In genomic region chr1:31181515-31182343, GRCh38 we compare ENCODE assay signal across 9 cellular contexts. TPM values are rescaled to one million over a fixed set of nuclear protein-coding genes. Genes with fewer than 3 reads are reported as not detected.
DNase-seq lines count a peak whose midpoint lies in the region; ATAC-seq, FAIRE-seq and TF ChIP-seq lines count a peak whose summit lies in the region.
"Had no signal": no experiment of that assay in that cellular context is flagged by ENCODE, and none has a peak within 500 bp of the region (broad histone marks: within the 10 kb centered on the region; RNA-seq: fewer than 3 reads in every experiment).

No MANE protein-coding gene starts in this region.

- H2BK5ac ChIP-seq in H1 (ENCODE audit: low read depth, low read length) = no peak overlapping the region

- no peak for FAIRE-seq in H1 (lab: Jason Lieb, UNC)

- peaks cover 4% of the 10 kb centered on the region for H3K9me3 Mint-ChIP-seq in WTC11
- no peaks in the 10 kb centered on the region for H3K9me3 Mint-ChIP-seq in stimulated activated effector memory CD8-positive, alpha-beta T cell treated with anti-CD3 and anti-CD28 coated beads, Interleukin-12 subunit alpha, Interleukin-12 subunit beta, amount 100 ng/mL, for 72 hours

- no peak overlapping the region for H3K4ac ChIP-seq in H1 (replicated peaks; ENCODE audit: insufficient read length, low read depth, low read length)

- ATAC-seq in DND-41 (ENCODE audit: insufficient read depth, low read depth) (peak; percentile 48; the same call in 2 of the 3 replicates), WTC11 (peak; percentile 66), HG03108 (IDR thresholded peaks at IDR 0.05; ENCODE audit: unreplicated experiment) (no peak)
- ATAC-seq in stimulated activated effector memory CD8-positive, alpha-beta T cell treated with anti-CD3 and anti-CD28 coated beads, Interleukin-12 subunit alpha, Interleukin-12 subunit beta, amount 100 ng/mL, for 72 hours = peak; percentile 74

- peak overlapping the region; percentile 69 for H3K4me3 Mint-ChIP-seq in WTC11
- H3K4me3 Mint-ChIP-seq in stimulated activated effector memory CD8-positive, alpha-beta T cell treated with anti-CD3 and anti-CD28 coated beads, Interleukin-12 subunit alpha, Interleukin-12 subunit beta, amount 100 ng/mL, for 72 hours = peak overlapping the region; percentile 50

- H3K14ac ChIP-seq in H1 (ENCODE audit: insufficient read length) = no peak overlapping the region

- H3K79me2 ChIP-seq in DND-41 (ENCODE audit: insufficient read depth, low read length) (no peaks in the 10 kb centered on the region), H1 (ENCODE audit: control insufficient read depth in 1 of 2, insufficient read depth in 2 of 2, low read length in 2 of 2) (no peaks in the 10 kb centered on the region)

- peaks cover 8% of the 10 kb centered on the region for H3K36me3 Mint-ChIP-seq in WTC11
- no peaks in the 10 kb centered on the region for H3K36me3 Mint-ChIP-seq in stimulated activated effector memory CD8-positive, alpha-beta T cell treated with anti-CD3 and anti-CD28 coated beads, Interleukin-12 subunit alpha, Interleukin-12 subunit beta, amount 100 ng/mL, for 72 hours

- H3K23me2 ChIP-seq in H1 (ENCODE audit: low read depth, low read length) = no peaks in the 10 kb centered on the region

- H3K4me1 ChIP-seq in DND-41 (ENCODE audit: insufficient read depth, low read length) = peaks cover 12% of the 10 kb centered on the region
- H3K4me1 ChIP-seq in H1 (replicated peaks in 1 of 4; ENCODE audit: control insufficient read depth in 3 of 4, insufficient read depth in 4 of 4, low read length in 3 of 4) = no peaks in the 10 kb centered on the region

- 47% methylated on average over 47 of the region's 52 CpGs; no CpG with 5 or more reads in 1 of the 2 experiments for WGBS in H1 (ENCODE audit: extremely low coverage in 1 of 2, insufficient coverage in 1 of 2, insufficient read length in 1 of 2, insufficient replicate concordance in 2 of 2, low coverage in 1 of 2, low lambda C conversion rate in 2 of 2, missing lambda C conversion rate in 1 of 2), 2 experiments

- H4K20me1 ChIP-seq in DND-41 (ENCODE audit: insufficient read depth, low read length) (peaks cover 11% of the 10 kb centered on the region), H1 (replicated peaks in 1 of 2; ENCODE audit: control insufficient read depth in 1 of 2, insufficient read depth in 2 of 2, low read length in 2 of 2) (peaks cover 5 to 7% of the 10 kb centered on the region in 2 experiments)

- H3K4me3 ChIP-seq in DND-41 (ENCODE audit: low read depth in 1 of 2, low read length in 2 of 2) (no peak overlapping the region), H1 (ENCODE audit: extremely low read depth in 1 of 4, insufficient read depth in 2 of 4, low read depth in 3 of 4, low read length in 4 of 4) (peak overlapping the region in 2 of 4 experiments; percentile 1 to 44; a peak in 2 of 8 replicates)

- no peaks in the 10 kb centered on the region for H3K79me1 ChIP-seq in H1 (ENCODE audit: low read depth, low read length)

- H4K91ac ChIP-seq in H1 (replicated peaks; ENCODE audit: insufficient read length, low read length) = no peak overlapping the region

- no peak overlapping the region for H2AK5ac ChIP-seq in H1 (ENCODE audit: low read depth, low read length)

- no peak overlapping the region for H4K5ac ChIP-seq in H1 (ENCODE audit: insufficient read length, low read depth, low read length)

- POLR2A ChIA-PET in WTC11 (lab: Charles Lee) (interaction anchor here (0.7 to 2.0 kb wide), 3 partner anchors 115 to 192 kb away, joined by 3 to 9 read pairs (median 3); partner anchors contain the start of genes SNRNP40 and ZCCHC17), H1 (lab: Charles Lee; ENCODE audit: partially characterized antibody) (interaction anchor here (0.8 to 2.0 kb wide), 9 partner anchors 9 to 116 kb away, joined by 3 to 10 read pairs (median 4); partner anchors contain the start of genes PUM1, SNRNP40 and ZCCHC17)

- 0 out of 2 replicates have a peak, but pooled peaks cover 4% of the 10 kb centered on the region for H3K27me3 Mint-ChIP-seq in WTC11 (ENCODE audit: low read depth)

- H3K27me3 ChIP-seq in DND-41 (ENCODE audit: insufficient read depth, low read length, poor library complexity) (peaks cover 3% of the 10 kb centered on the region), H1 (replicated peaks in 1 of 4; ENCODE audit: control insufficient read depth in 3 of 4, extremely low read depth in 1 of 4, insufficient read depth in 3 of 4, low read length in 3 of 4) (no peaks in the 10 kb centered on the region)

- H2BK20ac ChIP-seq in H1 (ENCODE audit: low read length) = no peak overlapping the region

- no peak overlapping the region for H4K8ac ChIP-seq in H1 (ENCODE audit: extremely low read depth, insufficient read depth, low read length)

- peak; percentile 40 for DNase-seq in DND-41
- DNase-seq in LHCN-M2 (ENCODE audit: low read depth) = peak; percentile 43
- DNase-seq in WTC11 (ENCODE audit: low spot score) = peak; percentile 87
- DNase-seq in H1 (ENCODE audit: low read depth in 1 of 2, low spot score in 2 of 2) = peak in 1 of 2 experiments; percentile 88
- peak; percentile 25 for DNase-seq in medulla oblongata (ENCODE audit: extremely low spot score)
- DNase-seq in stimulated activated effector memory CD8-positive, alpha-beta T cell treated with anti-CD3 and anti-CD28 coated beads, Interleukin-12 subunit alpha, Interleukin-12 subunit beta, amount 100 ng/mL, for 72 hours (ENCODE audit: low spot score in 2 of 2) = peak; percentile 49 to 81
- DNase-seq in DMS114 treated with DMSO at 0.1 percent for 48 hours (lab: John Stamatoyannopoulos, UW; ENCODE audit: unreplicated experiment) = no peak

- no peaks in the 10 kb centered on the region for H3K9me3 ChIP-seq in DND-41 (ENCODE audit: insufficient read depth, low read length, severe bottlenecking)
- H3K9me3 ChIP-seq in H1 (ENCODE audit: insufficient read depth in 2 of 2, low read depth in 1 of 2, low read length in 1 of 2) = no peaks in the 10 kb centered on the region

- H2BK12ac ChIP-seq in H1 (ENCODE audit: low read depth, low read length) = no peak overlapping the region

- H3K23ac ChIP-seq in H1 (ENCODE audit: insufficient read length) = no peak overlapping the region

- H3K18ac ChIP-seq in H1 (ENCODE audit: extremely low read depth, low read length) = no peak overlapping the region

- TF ChIP-seq CTCF in DND-41 (IDR thresholded peaks at IDR 0.05; ENCODE audit: borderline replicate concordance, extremely low read depth, low read length, poor library complexity, severe bottlenecking) = peak; percentile 67
- peak; percentile 94 for TF ChIP-seq CTCF in WTC11 (IDR thresholded peaks at IDR 0.05)
- peak; percentile 72 to 89 (median 80) for TF ChIP-seq CTCF in H1 (IDR thresholded peaks at IDR 0.05; ENCODE audit: control extremely low read depth in 1 of 3, insufficient read depth in 1 of 3, low read depth in 1 of 3, low read length in 3 of 3)

- no peak overlapping the region for H3K9ac ChIP-seq in DND-41 (ENCODE audit: low read depth, low read length)
- H3K9ac ChIP-seq in H1 (replicated peaks in 1 of 4; ENCODE audit: extremely low read depth in 1 of 4, low read depth in 3 of 4, low read length in 3 of 4) = no peak overlapping the region

- no peak overlapping the region for H2BK15ac ChIP-seq in H1 (ENCODE audit: low read length)

- H3K36me3 ChIP-seq in DND-41 (ENCODE audit: insufficient read depth, low read length) (no peaks in the 10 kb centered on the region), H1 (ENCODE audit: control insufficient read depth in 2 of 4, insufficient read depth in 4 of 4, low read length in 3 of 4) (no peaks in the 10 kb centered on the region)

- H3K27ac ChIP-seq in DND-41 (ENCODE audit: low read length) = no peak overlapping the region
- H3K27ac ChIP-seq in H1 (ENCODE audit: low read depth, low read length) = no peak overlapping the region

- TF ChIP-seq POLR2A in H1 (IDR thresholded peaks at IDR 0.05; ENCODE audit: control extremely low read depth in 1 of 2, low read depth in 2 of 2, low read length in 2 of 2) = no peak

- H3K4me2 ChIP-seq in DND-41 (ENCODE audit: insufficient read depth, low read length) (peak overlapping the region; percentile 2; the same call in 1 of the 2 replicates), H1 (ENCODE audit: insufficient read depth in 1 of 2, low read depth in 2 of 2, low read length in 2 of 2) (peak overlapping the region; percentile 27 to 60; a peak in 3 of 4 replicates)

- H3K56ac ChIP-seq in H1 (replicated peaks; ENCODE audit: insufficient read length, low read depth, low read length) = no peak overlapping the region

- peak; percentile 34 to 63; a peak in 3 of 4 replicates for TF ChIP-seq RAD21 in H1 (IDR thresholded peaks at IDR 0.05 in 1 of 2, conservative IDR thresholded peaks at IDR 0.05 in 1 of 2; ENCODE audit: low read depth in 2 of 2, low read length in 2 of 2)

- H2BK120ac ChIP-seq in H1 (replicated peaks; ENCODE audit: low read depth, low read length) = no peak overlapping the region

- H2AFZ ChIP-seq in DND-41 (ENCODE audit: low read depth, low read length) (no peak overlapping the region), H1 (ENCODE audit: low read length) (no peak overlapping the region)

- no peak overlapping the region for H3K27ac Mint-ChIP-seq in WTC11
- H3K27ac Mint-ChIP-seq in stimulated activated effector memory CD8-positive, alpha-beta T cell treated with anti-CD3 and anti-CD28 coated beads, Interleukin-12 subunit alpha, Interleukin-12 subunit beta, amount 100 ng/mL, for 72 hours = no peak overlapping the region

- 0 out of 2 replicates have a peak, but pooled peaks cover 2% of the 10 kb centered on the region for H3K4me1 Mint-ChIP-seq in WTC11
- peaks cover 17% of the 10 kb centered on the region for H3K4me1 Mint-ChIP-seq in stimulated activated effector memory CD8-positive, alpha-beta T cell treated with anti-CD3 and anti-CD28 coated beads, Interleukin-12 subunit alpha, Interleukin-12 subunit beta, amount 100 ng/mL, for 72 hours

- CTCF ChIA-PET in WTC11 (lab: Charles Lee) = interaction anchor here (0.5 to 5.0 kb wide), 61 partner anchors 8 to 824 kb away, joined by 3 to 69 read pairs (median 4); partner anchors contain the start of genes FABP3, SNRNP40 and ZCCHC17
- CTCF ChIA-PET in H1 (lab: Charles Lee; ENCODE audit: partially characterized antibody) = interaction anchor here (0.6 to 8.9 kb wide), 41 partner anchors 9 to 394 kb away, joined by 3 to 156 read pairs (median 5); partner anchors contain the start of genes FABP3, SNRNP40, TINAGL1 and ZCCHC17

- TF ChIP-seq EP300 in H1 (IDR thresholded peaks at IDR 0.05; ENCODE audit: borderline replicate concordance in 1 of 2, low read depth in 2 of 2, low read length in 2 of 2) = no peak

TF ChIP-seq in WTC11, 78 proteins besides CTCF, POLR2A, EP300 and RAD21 (continues in another document):
- no peak for TF ChIP-seq JUN (CRISPR knock-in tag; IDR thresholded peaks at IDR 0.05)

RNA-seq across cellular contexts. Expression of gene NKAIN1, which starts 58.0 kb away (rescaled TPM):
- total RNA-seq in LHCN-M2 (2014; rRNA removed) (not detected in 2 replicates), WTC11 (2021) (34.0 to 36.8 TPM (median 35.3 TPM) in 3 replicates)
- 0.10 TPM for polyA plus RNA-seq in LHCN-M2 (2012)
- 59.1 and 59.3 TPM in 2 replicates for total RNA-seq in H1 (2021; fragmentation: NEBNext Ultra II Directional; extraction: Animal tissue kit (Norgen Biotek cat#: 25700))
- polyA plus RNA-seq in H1 (2011; rRNA removed) = 66.9 and 117 TPM in 2 replicates
- polyA plus RNA-seq in H1 (2011; cell fraction: cytosol; rRNA removed) = 40.4 TPM
- polyA plus RNA-seq in H1 (2011; cell fraction: nucleus; rRNA removed) = 79.6 TPM
- polyA plus RNA-seq in H1 (2012, experiment 1 of 2) = 45.8 to 59.1 TPM (median 49.2 TPM) in 4 replicates
- 63.2 TPM for polyA plus RNA-seq in H1 (2012, experiment 2 of 2)
- polyA plus RNA-seq in H1 (2013, experiment 1 of 2) = 38.8 TPM
- 46.7 TPM for polyA plus RNA-seq in H1 (2013, experiment 2 of 2)
- polyA minus RNA-seq in H1 (2011; rRNA and poly(A)+ RNA removed) = 152 and 153 TPM in 2 replicates
- 35.4 TPM for polyA minus RNA-seq in H1 (2011; cell fraction: cytosol; rRNA and poly(A)+ RNA removed)
- polyA minus RNA-seq in H1 (2011; cell fraction: nucleus; rRNA and poly(A)+ RNA removed) = 17.1 TPM
- total RNA-seq: T-helper 2 cell treated with Interferon-gamma antibody and Interleukin-4, amounts not matched to agents 100 ng/mL and 5 ng/mL, for 36 hours had no signal

Comparison
In these comparisons a context has a peak if more than half of its experiments do, and no peak if none do; other contexts are left out.
1. RNA of gene NKAIN1, which starts 58.0 kb away (total RNA-seq): 59.1 to 59.3 TPM in H1 and 34.0 to 36.8 TPM in WTC11; not detected in LHCN-M2; every median in the first group is over 10 times any median in the second.
2. Peak in every context shown above with its lines, with median percentiles within 50 percentile points of each other: CTCF ChIP-seq.